ENCODE assay signal across 12 cellular contexts in the genomic region with DNA sequence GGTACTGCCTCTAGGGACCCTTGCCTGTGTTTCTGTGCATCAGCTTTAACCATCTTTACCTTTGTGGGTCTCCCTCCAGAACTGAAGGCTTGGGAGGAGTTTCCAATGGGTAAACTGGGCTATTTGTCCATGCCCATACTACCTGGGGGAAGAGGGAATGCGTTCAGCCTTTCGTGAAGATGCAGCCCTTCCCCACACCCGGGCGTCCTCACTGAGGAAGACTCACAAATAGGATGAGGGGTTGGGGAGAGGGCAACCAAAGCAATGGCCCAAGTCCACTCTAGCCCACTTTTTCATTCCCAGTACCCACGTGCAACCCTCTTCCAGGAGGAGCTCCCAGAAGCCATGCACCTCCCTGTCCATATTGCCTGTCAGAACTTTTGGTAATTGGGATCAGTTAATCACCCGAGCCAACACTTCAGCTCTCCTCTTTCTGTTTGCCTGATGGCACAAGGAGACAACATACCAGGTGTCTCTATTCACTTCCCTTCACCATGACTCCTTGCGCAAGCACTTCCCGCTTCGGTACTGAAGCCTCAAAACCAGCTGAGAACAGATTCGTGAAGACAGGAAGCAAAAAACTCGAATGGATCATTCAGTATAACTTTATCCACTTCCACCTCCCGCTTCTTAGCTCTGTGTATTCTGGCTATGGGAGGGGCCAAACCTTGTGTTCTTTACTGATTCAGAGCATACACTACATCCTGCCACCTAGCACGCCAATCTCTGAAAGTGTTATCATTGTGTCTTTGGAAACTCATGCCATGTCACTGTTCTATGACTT.
A peak's percentile ranks its signal among the peaks of the same experiment; 100 is the strongest.
DNase-seq lines count a peak whose midpoint lies in the region; ATAC-seq lines count a peak whose summit lies in the region.
"Had no signal": no experiment of that assay in that cellular context is flagged by ENCODE, and none has a peak within 500 bp of the region (broad histone marks: within the 10 kb centered on the region; RNA-seq: fewer than 3 reads in every experiment).

No MANE protein-coding gene starts in this region.

- peak overlapping the region; percentile 94 for H3K27ac Mint-ChIP-seq in T-helper 2 cell treated with Interferon-gamma antibody and Interleukin-4, amounts not matched to agents 5 μg/mL and 100 μg/mL, for 36 hours
- H3K27ac Mint-ChIP-seq in memory B cell: peak overlapping the region; percentile 49

- DNase-seq in DMS53 treated with DMSO at 0.1 percent for 48 hours (lab: John Stamatoyannopoulos, UW; ENCODE audit: unreplicated experiment) (peak; percentile 34), memory B cell (ENCODE audit: low spot score in 2 of 2) (no peak)
- DNase-seq in T-helper 2 cell treated with Interferon-gamma antibody and Interleukin-4, amounts not matched to agents 5 μg/mL and 100 μg/mL, for 36 hours (ENCODE audit: low spot score): no peak
- DNase-seq: amniotic stem cell, DMS 273 treated with DMSO at 0.1 percent for 48 hours, NCI-H2107, occipital lobe, stomach had no signal

- ATAC-seq in GM19468 (IDR thresholded peaks at IDR 0.05; ENCODE audit: extremely low read depth, unreplicated experiment) (peak; percentile 46), memory B cell (ENCODE audit: low read depth) (peak; percentile 63), HG03135 (IDR thresholded peaks at IDR 0.05; ENCODE audit: unreplicated experiment) (no peak), HG03521 (IDR thresholded peaks at IDR 0.05; ENCODE audit: unreplicated experiment) (no peak), HG03469 (IDR thresholded peaks at IDR 0.05; ENCODE audit: unreplicated experiment) (no peak)

- no peaks in the 10 kb centered on the region for H3K36me3 Mint-ChIP-seq in T-helper 2 cell treated with Interferon-gamma antibody and Interleukin-4, amounts not matched to agents 5 μg/mL and 100 μg/mL, for 36 hours (ENCODE audit: low read depth)
- H3K36me3 Mint-ChIP-seq in memory B cell: no peaks in the 10 kb centered on the region

- H3K27me3 Mint-ChIP-seq in T-helper 2 cell treated with Interferon-gamma antibody and Interleukin-4, amounts not matched to agents 5 μg/mL and 100 μg/mL, for 36 hours (ENCODE audit: low read depth): no peaks in the 10 kb centered on the region
- H3K27me3 Mint-ChIP-seq in memory B cell: no peaks in the 10 kb centered on the region

- H3K4me3 Mint-ChIP-seq in T-helper 2 cell treated with Interferon-gamma antibody and Interleukin-4, amounts not matched to agents 5 μg/mL and 100 μg/mL, for 36 hours: peak overlapping the region; percentile 77
- peak overlapping the region; percentile 40 for H3K4me3 Mint-ChIP-seq in memory B cell

- H3K9me3 Mint-ChIP-seq in T-helper 2 cell treated with Interferon-gamma antibody and Interleukin-4, amounts not matched to agents 5 μg/mL and 100 μg/mL, for 36 hours: no peaks in the 10 kb centered on the region
- H3K9me3 Mint-ChIP-seq in memory B cell: no peaks in the 10 kb centered on the region

- H3K4me1 Mint-ChIP-seq in T-helper 2 cell treated with Interferon-gamma antibody and Interleukin-4, amounts not matched to agents 5 μg/mL and 100 μg/mL, for 36 hours (ENCODE audit: low read depth): peaks cover 18% of the 10 kb centered on the region
- peaks cover 13% of the 10 kb centered on the region for H3K4me1 Mint-ChIP-seq in memory B cell

Comparison
In these comparisons a context has a peak if more than half of its experiments do, and no peak if none do; other contexts are left out.
1. ATAC-seq: peak in GM19468 (single experiment) and memory B cell (single experiment); none in HG03135 (single experiment), HG03521 (single experiment) and HG03469 (single experiment).